In the genomic region with DNA sequence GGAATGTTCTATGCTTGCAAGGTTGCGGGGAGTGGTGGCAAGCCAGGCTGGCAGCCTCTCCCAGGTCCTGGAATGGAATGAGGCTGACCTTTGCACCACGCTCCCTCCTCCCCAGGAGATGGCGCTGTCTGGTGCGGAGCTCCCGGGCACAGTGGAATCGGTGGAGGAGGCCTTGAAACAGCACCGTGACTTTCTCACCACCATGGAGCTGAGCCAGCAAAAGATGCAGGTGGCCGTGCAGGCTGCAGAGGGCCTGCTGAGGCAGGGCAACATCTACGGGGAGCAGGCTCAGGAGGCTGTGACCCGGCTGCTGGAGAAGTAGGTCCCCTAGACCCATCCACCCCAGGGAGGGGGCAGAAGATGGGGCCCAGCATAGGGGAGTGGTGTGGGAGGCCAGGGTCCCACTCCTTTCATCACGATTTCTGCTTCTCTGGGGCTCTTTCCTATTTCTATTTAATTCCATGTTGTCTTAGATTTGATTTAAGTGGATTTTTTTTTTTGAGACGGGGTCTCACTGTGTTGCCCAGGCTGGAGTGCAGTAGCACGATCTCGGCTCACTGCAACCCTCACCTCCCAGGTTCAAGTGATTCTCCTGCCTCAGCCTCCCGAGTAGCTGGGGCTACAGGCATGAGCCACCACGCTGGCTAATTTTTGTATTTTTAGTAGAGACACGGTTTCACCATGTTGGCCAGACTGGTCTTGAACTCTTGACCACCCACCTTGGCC, we compare ENCODE assay signal across 8 cellular contexts. TPM values are rescaled to one million over a fixed set of nuclear protein-coding genes. Genes with fewer than 3 reads are reported as not detected.
DNase-seq lines count a peak whose midpoint lies in the region; ATAC-seq and TF ChIP-seq lines count a peak whose summit lies in the region.

No MANE protein-coding gene starts in this region.

- H3K27ac ChIP-seq in trophoblast cell (ENCODE audit: low read depth, low read length) = no peak overlapping the region

- no peaks in the 10 kb centered on the region for H3K4me1 Mint-ChIP-seq in Caco-2 (ENCODE audit: low read depth, unreplicated experiment)

- no peak overlapping the region for H3K4me2 ChIP-seq in trophoblast cell (ENCODE audit: low read length)

- TF ChIP-seq CTCF in Caco-2 (IDR thresholded peaks at IDR 0.05; ENCODE audit: insufficient read depth in 1 of 2, low read depth in 1 of 2, low read length in 1 of 2, severe bottlenecking in 1 of 2, unreplicated experiment in 1 of 2) (peak; percentile 67 to 75), fibroblast of pulmonary artery (IDR thresholded peaks at IDR 0.05; ENCODE audit: low read length, missing control alignments) (peak; percentile 73)

- no peaks in the 10 kb centered on the region for H3K27me3 ChIP-seq in Caco-2 (replicated peaks; ENCODE audit: control insufficient read depth, insufficient read depth, low read length)
- H3K27me3 ChIP-seq in trophoblast cell (ENCODE audit: insufficient read depth, low read length) = peaks cover 16% of the 10 kb centered on the region

- H3K27ac Mint-ChIP-seq in Caco-2 (ENCODE audit: unreplicated experiment) = no peak overlapping the region

- H3K4me1 ChIP-seq in Caco-2 (0 out of 2 replicates have a peak, but pooled peaks cover 6% of the 10 kb centered on the region), trophoblast cell (ENCODE audit: control insufficient read depth in 1 of 2, insufficient read depth in 2 of 2, low read length in 2 of 2) (no peaks in the 10 kb centered on the region)

- H3K4me3 Mint-ChIP-seq in Caco-2 (ENCODE audit: unreplicated experiment) = no peak overlapping the region

- no peak overlapping the region for H2AK5ac ChIP-seq in trophoblast cell (ENCODE audit: low read length)

- no peak overlapping the region for H2AFZ ChIP-seq in trophoblast cell (ENCODE audit: insufficient read depth, low read length, poor library complexity)

- WGBS in trophoblast cell (ENCODE audit: extremely low coverage, insufficient coverage, insufficient read length) = no CpG with 5 or more reads among the region's 17 CpGs

- H3K9me3 Mint-ChIP-seq in Caco-2 (ENCODE audit: unreplicated experiment) = no peaks in the 10 kb centered on the region

- BruUV-seq in Caco-2 (replicated peaks; lab: Mats Ljungman, UMichigan) = no TSS peak

- no peak overlapping the region for H3K23ac ChIP-seq in trophoblast cell (ENCODE audit: low read length)

- no peak overlapping the region for H3K14ac ChIP-seq in trophoblast cell (ENCODE audit: low read length)

- no peak overlapping the region for H4K91ac ChIP-seq in trophoblast cell (ENCODE audit: low read depth, low read length)

- no peak overlapping the region for H3K18ac ChIP-seq in trophoblast cell (ENCODE audit: low read length)

- H3K79me2 ChIP-seq in trophoblast cell (ENCODE audit: control insufficient read depth, insufficient read depth, low read length, poor library complexity) = no peaks in the 10 kb centered on the region

- no peaks in the 10 kb centered on the region for H3K79me1 ChIP-seq in trophoblast cell (ENCODE audit: low read length)

- no peak for ATAC-seq in HG02610 (IDR thresholded peaks at IDR 0.05; ENCODE audit: unreplicated experiment)
- no peak for ATAC-seq in GM18873 (IDR thresholded peaks at IDR 0.05; ENCODE audit: low FRiP score, unreplicated experiment)

- POLR2A ChIA-PET in Caco-2 (lab: Charles Lee) = interaction anchor here (1.1 kb wide), 1 partner anchor 103 kb away, joined by 5 read pairs; no protein-coding TSS in a partner anchor

- no peaks in the 10 kb centered on the region for H3K36me3 ChIP-seq in Caco-2 (ENCODE audit: control insufficient read depth, insufficient read depth, low read length)
- H3K36me3 ChIP-seq in trophoblast cell (ENCODE audit: control insufficient read depth in 1 of 2, insufficient read depth in 2 of 2, low read length in 2 of 2) = no peaks in the 10 kb centered on the region

- H2BK5ac ChIP-seq in trophoblast cell (ENCODE audit: low read depth, low read length, poor library complexity) = no peak overlapping the region

- peak; percentile 86 to 89 for DNase-seq in Caco-2
- DNase-seq in HT1080 (ENCODE audit: low read depth) = peak; percentile 63
- peak; percentile 56 for DNase-seq in NOMO-1 treated with DMSO at 0.1 percent for 48 hours (lab: John Stamatoyannopoulos, UW; ENCODE audit: unreplicated experiment)
- peak; percentile 17 for DNase-seq in activated T-cell treated with anti-CD3 and anti-CD28 coated beads for 24 hours (ENCODE audit: low read depth)
- peak; percentile 64 for DNase-seq in fibroblast of pulmonary artery (ENCODE audit: low read depth)
- DNase-seq in trophoblast cell = peak; percentile 53 to 65

- no peak overlapping the region for H4K8ac ChIP-seq in trophoblast cell (ENCODE audit: low read depth, low read length)

- no peak overlapping the region for H2BK12ac ChIP-seq in trophoblast cell (ENCODE audit: low read length)

- H3K9me3 ChIP-seq in Caco-2 (no peaks in the 10 kb centered on the region; the same call in 1 of the 2 replicates), trophoblast cell (ENCODE audit: insufficient read depth, low read depth, low read length) (peaks cover 4% of the 10 kb centered on the region)

- no peaks in the 10 kb centered on the region for H3K36me3 Mint-ChIP-seq in Caco-2 (ENCODE audit: insufficient read depth, unreplicated experiment)

- H3K4me3 ChIP-seq in Caco-2 (ENCODE audit: low read depth, low read length) (no peak overlapping the region), fibroblast of pulmonary artery (replicated peaks; ENCODE audit: low read depth, low read length) (no peak overlapping the region), trophoblast cell (ENCODE audit: low read depth, low read length) (no peak overlapping the region)

- CTCF ChIA-PET in Caco-2 (lab: Charles Lee) = interaction anchor here (0.6 to 1.6 kb wide), 14 partner anchors 11 to 368 kb away, joined by 3 to 11 read pairs (median 4); a partner anchor contains a TSS

- H3K9ac ChIP-seq in trophoblast cell (ENCODE audit: low read length) = no peak overlapping the region

- H3K4ac ChIP-seq in trophoblast cell (ENCODE audit: low read depth, low read length) = no peak overlapping the region

- H2BK120ac ChIP-seq in trophoblast cell (ENCODE audit: insufficient read depth, low read length, poor library complexity) = no peak overlapping the region

- peaks cover 3% of the 10 kb centered on the region for H3K27me3 Mint-ChIP-seq in Caco-2 (ENCODE audit: insufficient read depth, unreplicated experiment)

- H4K12ac ChIP-seq in trophoblast cell (ENCODE audit: low read depth, low read length) = no peak overlapping the region

- intact Hi-C loops in Caco-2 (cut with micrococcal nuclease; ENCODE audit: unreplicated experiment) = no loop called here

RNA-seq across cellular contexts. Expression of a gene that starts 53.2 kb away (rescaled TPM):
- 81.6 and 82.6 TPM in 2 replicates for total RNA-seq in Caco-2 (2022)
- 32.2 and 47.4 TPM in 2 replicates for total RNA-seq in HT1080 (2014; rRNA removed; shearing (Covaris generic))
- polyA plus RNA-seq in HT1080 (2015; cell fraction: cytosol; rRNA removed) = 45.4 and 60.8 TPM in 2 replicates
- 50.2 and 51.3 TPM in 2 replicates for polyA plus RNA-seq in HT1080 (2015; cell fraction: nucleus; rRNA removed)
- polyA plus RNA-seq in trophoblast cell (2013) = 86.0 and 94.0 TPM in 2 replicates

RNA-seq across cellular contexts. Expression of a gene that starts 56.7 kb away (rescaled TPM):
- 0.82 and 0.97 TPM in 2 replicates for total RNA-seq in Caco-2 (2022)
- 0.23 TPM in 1 of 2 replicates, not detected in the other for total RNA-seq in HT1080 (2014; rRNA removed; shearing (Covaris generic))
- polyA plus RNA-seq in HT1080 (2015; cell fraction: cytosol; rRNA removed) = 0.03 and 0.10 TPM in 2 replicates
- 0.17 and 0.64 TPM in 2 replicates for polyA plus RNA-seq in HT1080 (2015; cell fraction: nucleus; rRNA removed)
- 0.30 and 0.33 TPM in 2 replicates for polyA plus RNA-seq in trophoblast cell (2013)

RNA-seq across cellular contexts. Expression of a gene that starts 57.9 kb away (rescaled TPM):
- total RNA-seq in Caco-2 (2022) = 75.2 and 101 TPM in 2 replicates
- 44.5 and 48.3 TPM in 2 replicates for total RNA-seq in HT1080 (2014; rRNA removed; shearing (Covaris generic))
- 40.3 and 48.6 TPM in 2 replicates for polyA plus RNA-seq in HT1080 (2015; cell fraction: cytosol; rRNA removed)
- polyA plus RNA-seq in HT1080 (2015; cell fraction: nucleus; rRNA removed) = 30.7 TPM in 2 replicates
- 69.2 and 70.1 TPM in 2 replicates for polyA plus RNA-seq in trophoblast cell (2013)

Comparison
In these comparisons a context has a peak if more than half of its experiments do, and no peak if none do; other contexts are left out.
1. DNase-seq: peak in every context shown above with its lines; median percentile 88 in Caco-2; 64 in fibroblast of pulmonary artery; 63 in HT1080; 59 in trophoblast cell; 56 in NOMO-1 treated with DMSO at 0.1 percent for 48 hours; 17 in activated T-cell treated with anti-CD3 and anti-CD28 coated beads for 24 hours.